In genomic region chr22:20138417-20138738, GRCh38 we compare ENCODE assay signal across 21 cellular contexts. TPM values are rescaled to one million over a fixed set of nuclear protein-coding genes. Genes with fewer than 3 reads are reported as not detected.
DNase-seq lines count a peak whose midpoint lies in the region; ATAC-seq and TF ChIP-seq lines count a peak whose summit lies in the region.
"Had no signal": no experiment of that assay in that cellular context is flagged by ENCODE, and none has a peak within 500 bp of the region (broad histone marks: within the 10 kb centered on the region; RNA-seq: fewer than 3 reads in every experiment).

No MANE protein-coding gene starts in this region.

- peaks cover 31 to 54% of the 10 kb centered on the region in 2 donors for H3K4me1 ChIP-seq in thoracic aorta (ENCODE audit: control insufficient read depth in 1 of 2, low read depth in 2 of 2)
- H3K4me1 ChIP-seq: prostate gland had no signal

- H3K27me3 Mint-ChIP-seq in central memory CD8-positive, alpha-beta T cell = no peaks in the 10 kb centered on the region
- H3K27me3 Mint-ChIP-seq in T-cell = no peaks in the 10 kb centered on the region
- peaks cover 2% of the 10 kb centered on the region for H3K27me3 Mint-ChIP-seq in glutamatergic neuron (ENCODE audit: unreplicated experiment)
- H3K27me3 Mint-ChIP-seq: activated CD4-positive, alpha-beta T cell treated with anti-CD3 and anti-CD28 coated beads, Interleukin-2, amount 10 ng/mL, durations not matched to agents 7 days and 5 days; B cell; IgD-negative memory B cell had no signal

- TF ChIP-seq CTCF in LNCAP (IDR thresholded peaks at IDR 0.05) = peak; percentile 17; the same call in 1 of the 2 replicates
- no peak for TF ChIP-seq CTCF in thoracic aorta (IDR thresholded peaks at IDR 0.05)
- TF ChIP-seq CTCF in glutamatergic neuron (IDR thresholded peaks at IDR 0.05; ENCODE audit: partially characterized antibody, unreplicated experiment) = no peak

- peak overlapping the region; percentile 25 to 34 for H3K27ac ChIP-seq in thoracic aorta
- H3K27ac ChIP-seq: prostate gland, spleen had no signal

- intact Hi-C loops in left ventricle myocardium superior (cut with micrococcal nuclease) = no loop called here

- H3K27ac Mint-ChIP-seq in central memory CD8-positive, alpha-beta T cell (ENCODE audit: low read depth) = peak overlapping the region; percentile 22
- H3K27ac Mint-ChIP-seq in T-cell = no peak overlapping the region
- no peak overlapping the region for H3K27ac Mint-ChIP-seq in glutamatergic neuron (ENCODE audit: unreplicated experiment)
- H3K27ac Mint-ChIP-seq: activated CD4-positive, alpha-beta T cell treated with anti-CD3 and anti-CD28 coated beads, Interleukin-2, amount 10 ng/mL, durations not matched to agents 7 days and 5 days; B cell; IgD-negative memory B cell had no signal

- DNase-seq in central memory CD8-positive, alpha-beta T cell (ENCODE audit: low spot score in 2 of 2) = no peak
- no peak for DNase-seq in left ventricle myocardium superior
- no peak for DNase-seq in thoracic aorta (ENCODE audit: low spot score)
- DNase-seq in T-cell = no peak
- DNase-seq in glutamatergic neuron = no peak
- DNase-seq: activated CD4-positive, alpha-beta T cell treated with anti-CD3 and anti-CD28 coated beads, Interleukin-2, amount 10 ng/mL, durations not matched to agents 7 days and 5 days; activated effector memory CD4-positive, alpha-beta T cell treated with Interleukin-2 at 50 U/mL for 16 hours; Calu3; midbrain; NCI-H187; NCI-H226; NCI-H82; spleen; stimulated activated CD4-positive, alpha-beta T cell treated with anti-CD3 and anti-CD28 coated beads, Interleukin-4, amount 100 ng/mL, for 24 hours had no signal

- CTCF ChIA-PET in T-cell (lab: Charles Lee) = no interaction called here

- H3K9me3 ChIP-seq in thoracic aorta = no peaks in the 10 kb centered on the region
- H3K9me3 ChIP-seq: prostate gland, spleen had no signal

- H3K9me3 Mint-ChIP-seq in central memory CD8-positive, alpha-beta T cell = no peaks in the 10 kb centered on the region
- H3K9me3 Mint-ChIP-seq in T-cell (no peaks in the 10 kb centered on the region), glutamatergic neuron (ENCODE audit: unreplicated experiment) (no peaks in the 10 kb centered on the region)
- H3K9me3 Mint-ChIP-seq: activated CD4-positive, alpha-beta T cell treated with anti-CD3 and anti-CD28 coated beads, Interleukin-2, amount 10 ng/mL, durations not matched to agents 7 days and 5 days; IgD-negative memory B cell had no signal

- H3K36me3 Mint-ChIP-seq in central memory CD8-positive, alpha-beta T cell (ENCODE audit: insufficient read depth) = peaks cover 1% of the 10 kb centered on the region
- H3K36me3 Mint-ChIP-seq in T-cell = no peaks in the 10 kb centered on the region
- H3K36me3 Mint-ChIP-seq in glutamatergic neuron (ENCODE audit: unreplicated experiment) = no peaks in the 10 kb centered on the region
- H3K36me3 Mint-ChIP-seq: IgD-negative memory B cell had no signal

- H3K4me1 Mint-ChIP-seq in central memory CD8-positive, alpha-beta T cell = peaks cover 27% of the 10 kb centered on the region
- H3K4me1 Mint-ChIP-seq in T-cell (peaks cover 20 to 37% (median 31%) of the 10 kb centered on the region in 3 donors), glutamatergic neuron (ENCODE audit: low read depth, unreplicated experiment) (peaks cover 4% of the 10 kb centered on the region)

- H3K4me3 ChIP-seq in thoracic aorta = no peak overlapping the region
- H3K4me3 ChIP-seq: prostate gland, spleen had no signal

- no peak overlapping the region for H3K4me3 Mint-ChIP-seq in central memory CD8-positive, alpha-beta T cell
- H3K4me3 Mint-ChIP-seq in T-cell (no peak overlapping the region), glutamatergic neuron (ENCODE audit: unreplicated experiment) (no peak overlapping the region)
- H3K4me3 Mint-ChIP-seq: activated CD4-positive, alpha-beta T cell treated with anti-CD3 and anti-CD28 coated beads, Interleukin-2, amount 10 ng/mL, durations not matched to agents 7 days and 5 days; B cell had no signal

- H3K36me3 ChIP-seq in thoracic aorta = peaks cover 4% of the 10 kb centered on the region
- H3K36me3 ChIP-seq: prostate gland had no signal

- POLR2A ChIA-PET in T-cell (lab: Charles Lee) = no interaction called here

- no peak for ATAC-seq in central memory CD8-positive, alpha-beta T cell (replicated peaks; ENCODE audit: extremely low read depth, poor library complexity, severe bottlenecking)
- ATAC-seq in left ventricle myocardium superior (peak; percentile 45), thoracic aorta (ENCODE audit: insufficient number of reproducible peaks, low FRiP score, low read depth) (no peak), HG03108 (IDR thresholded peaks at IDR 0.05; ENCODE audit: unreplicated experiment) (no peak), T-cell (replicated peaks in 1 of 4) (no peak)
- ATAC-seq: left lobe of liver had no signal

- no peaks in the 10 kb centered on the region for H3K27me3 ChIP-seq in thoracic aorta (replicated peaks; ENCODE audit: insufficient read depth)
- H3K27me3 ChIP-seq: spleen had no signal

RNA-seq across cellular contexts. Expression of gene ZDHHC8, which starts 6.8 kb away (rescaled TPM):
- total RNA-seq in left ventricle myocardium superior (51.6 TPM), thoracic aorta (10 to 100 TPM; 14.8 to 49.8 TPM), T-cell (100 to 1,000 TPM in 1 of 5 donors, 10 to 100 TPM in 4; 68.4 to 102 (median 92.1) TPM), glutamatergic neuron (ENCODE audit: unreplicated experiment) (119 TPM)

RNA-seq across cellular contexts. Expression of gene CCDC188, which starts 12.5 kb away (rescaled TPM):
- total RNA-seq in left ventricle myocardium superior (0.27 TPM), thoracic aorta (not detected), T-cell (under 1 TPM in 3 of 5 donors, not detected in 2; 0.18 to 0.66 (median 0.58) TPM), glutamatergic neuron (ENCODE audit: unreplicated experiment) (0.54 TPM)
- total RNA-seq: B cell; Calu3; left lobe of liver; T-helper 1 cell treated with Interleukin-12 subunit alpha and Interleukin-12 subunit beta and Interleukin-4 antibody, amounts not matched to agents 30 ng/mL and 1 ng/mL, for 36 hours had no signal

RNA-seq across cellular contexts. Expression of gene TRMT2A, which starts 21.4 kb away (rescaled TPM):
- 28.5 TPM for total RNA-seq in left ventricle myocardium superior
- total RNA-seq in thoracic aorta = 10 to 100 TPM; 61.8 to 94.8 TPM
- total RNA-seq in T-cell = 100 to 1,000 TPM in 3 of 5 donors, 10 to 100 TPM in 2; 87.6 to 136 (median 123) TPM
- 62.1 TPM for total RNA-seq in glutamatergic neuron (ENCODE audit: unreplicated experiment)

RNA-seq across cellular contexts. Expression of gene RANBP1, which starts 22.5 kb away (rescaled TPM):
- 36.6 TPM for total RNA-seq in left ventricle myocardium superior
- 100 to 1,000 TPM; 130 to 140 TPM for total RNA-seq in thoracic aorta
- total RNA-seq in T-cell = 10 to 100 TPM; 64.0 to 81.1 (median 75.4) TPM
- 144 TPM for total RNA-seq in glutamatergic neuron (ENCODE audit: unreplicated experiment)

RNA-seq across cellular contexts. Expression of gene DGCR8, which starts 58.3 kb away (rescaled TPM):
- total RNA-seq in left ventricle myocardium superior = 17.7 TPM
- total RNA-seq in thoracic aorta = 10 to 100 TPM; 23.7 to 47.3 TPM
- 10 to 100 TPM; 38.4 to 48.1 (median 45.1) TPM for total RNA-seq in T-cell
- total RNA-seq in glutamatergic neuron (ENCODE audit: unreplicated experiment) = 93.1 TPM
